ENCODE assay signal across 1 cellular context in the genomic region with DNA sequence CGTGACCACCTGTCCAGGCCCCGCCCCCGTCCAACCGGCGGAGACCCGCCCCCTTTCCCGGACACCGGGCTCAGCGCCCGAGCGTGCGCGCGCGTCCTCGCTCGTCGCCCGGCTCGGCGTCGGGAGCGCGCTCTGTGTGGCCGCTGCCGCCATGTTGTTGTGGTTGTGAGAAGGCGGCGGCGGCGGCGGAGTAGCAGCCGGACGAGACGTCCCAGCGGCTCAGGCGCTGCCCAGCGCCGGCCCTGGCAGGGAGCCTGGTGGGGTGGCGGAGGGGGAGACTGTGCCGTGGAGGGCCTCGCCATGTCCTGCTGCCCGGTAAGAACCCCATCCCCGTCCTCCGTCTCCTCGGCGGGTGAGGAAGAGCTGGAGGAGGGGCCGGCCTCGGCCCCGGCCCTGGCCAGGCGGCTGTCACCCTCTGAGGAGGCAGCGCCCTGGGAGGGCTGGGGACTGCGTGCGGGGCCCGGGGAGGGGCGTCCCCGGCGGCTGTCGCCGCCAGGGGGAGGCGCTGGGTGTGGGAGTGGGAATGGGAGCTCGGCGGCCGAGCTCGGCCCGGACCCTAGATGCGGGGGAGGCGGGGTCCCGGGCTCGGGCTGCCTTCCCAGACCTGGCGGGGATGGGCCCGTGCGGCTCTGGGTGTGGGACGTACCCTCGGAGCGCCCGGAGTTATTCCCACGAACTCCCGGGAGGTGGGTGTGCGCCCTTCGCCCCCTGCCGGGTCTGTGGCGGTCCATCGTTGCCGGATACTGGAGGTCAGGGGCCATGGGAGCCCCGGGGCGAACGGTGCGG.
TF ChIP-seq lines count a peak whose summit lies in the region.

TSS of gene MTMR3 (plus strand) at position 130 of the 786 bp plus-strand sequence. CDS start 87,886 bp downstream, outside the sequence.

TF ChIP-seq in HepG2, 621 proteins besides CTCF, POLR2A, EP300 and RAD21 (continued from another document and continues in another):
- TF ChIP-seq ZNF782 (CRISPR knock-in tag; IDR thresholded peaks at IDR 0.05; ENCODE audit: borderline replicate concordance) (no peak), KDM3A (CRISPR knock-in tag; IDR thresholded peaks at IDR 0.05; ENCODE audit: low read depth) (no peak), ZNF746 (CRISPR knock-in tag; IDR thresholded peaks at IDR 0.05) (no peak), ZMAT3 (CRISPR knock-in tag; conservative IDR thresholded peaks at IDR 0.05) (0 out of 2 replicates have a peak, but pooled peaks have one; percentile 79), THRA (CRISPR knock-in tag; IDR thresholded peaks at IDR 0.05; ENCODE audit: borderline replicate concordance) (peak; percentile 12; the same call in 1 of the 2 replicates), MTA3 (CRISPR knock-in tag; IDR thresholded peaks at IDR 0.05) (no peak), ZBTB3 (CRISPR knock-in tag; IDR thresholded peaks at IDR 0.05; ENCODE audit: borderline replicate concordance, low read depth) (no peak), WIZ (CRISPR knock-in tag; IDR thresholded peaks at IDR 0.05) (no peak), ZNF292 (CRISPR knock-in tag; IDR thresholded peaks at IDR 0.05; ENCODE audit: borderline replicate concordance, low read depth) (no peak), ZNF781 (CRISPR knock-in tag; IDR thresholded peaks at IDR 0.05; ENCODE audit: borderline replicate concordance, not compliant biosample characterization) (no peak), MED8 (CRISPR knock-in tag; IDR thresholded peaks at IDR 0.05; ENCODE audit: insufficient replicate concordance) (no peak), RBAK (CRISPR knock-in tag; IDR thresholded peaks at IDR 0.05) (no peak), ZNF83 (CRISPR knock-in tag; IDR thresholded peaks at IDR 0.05; ENCODE audit: borderline replicate concordance) (0 out of 2 replicates have a peak, but pooled peaks have one; percentile 68), RNF219 (CRISPR knock-in tag; IDR thresholded peaks at IDR 0.05) (no peak), ARHGAP35 (CRISPR knock-in tag; IDR thresholded peaks at IDR 0.05; ENCODE audit: borderline replicate concordance) (no peak), U2AF1 (optimal IDR thresholded peaks at IDR 0.05; ENCODE audit: low read depth, low read length) (peak; percentile 52), ZNF30 (CRISPR knock-in tag; IDR thresholded peaks at IDR 0.05) (no peak), ZFP62 (CRISPR knock-in tag; IDR thresholded peaks at IDR 0.05) (no peak), SMAD3 (CRISPR knock-in tag; IDR thresholded peaks at IDR 0.05) (no peak), KDM1A (CRISPR knock-in tag; IDR thresholded peaks at IDR 0.05) (no peak), MAFG (CRISPR knock-in tag; IDR thresholded peaks at IDR 0.05) (no peak), ZNF562 (CRISPR knock-in tag; IDR thresholded peaks at IDR 0.05; ENCODE audit: borderline replicate concordance) (no peak), HOXA3 (CRISPR knock-in tag; IDR thresholded peaks at IDR 0.05) (peak; percentile 86), RELA (CRISPR knock-in tag; IDR thresholded peaks at IDR 0.05) (no peak), NONO (IDR thresholded peaks at IDR 0.05) (no peak), NONO (CRISPR knock-in tag; conservative IDR thresholded peaks at IDR 0.05) (peak; percentile 54), ZNF713 (CRISPR knock-in tag; IDR thresholded peaks at IDR 0.05) (no peak), FOXA1 (IDR thresholded peaks at IDR 0.05) (no peak), FOXA1 (CRISPR knock-in tag; IDR thresholded peaks at IDR 0.05) (no peak), SATB2 (CRISPR knock-in tag; IDR thresholded peaks at IDR 0.05) (no peak), HNRNPH1 (optimal IDR thresholded peaks at IDR 0.05; ENCODE audit: low read depth, low read length) (no peak), PCBP2 (optimal IDR thresholded peaks at IDR 0.05; ENCODE audit: low read depth, low read length, poor library complexity, severe bottlenecking) (no peak), JARID2 (CRISPR knock-in tag; IDR thresholded peaks at IDR 0.05; ENCODE audit: insufficient replicate concordance) (no peak), NFKB2 (CRISPR knock-in tag; IDR thresholded peaks at IDR 0.05; ENCODE audit: borderline replicate concordance) (no peak), TBX2 (CRISPR knock-in tag; IDR thresholded peaks at IDR 0.05; ENCODE audit: borderline replicate concordance) (peak; percentile 74), KDM5B (CRISPR knock-in tag; IDR thresholded peaks at IDR 0.05; ENCODE audit: borderline replicate concordance) (peak; percentile 73; the same call in 1 of the 2 replicates), ZNF441 (CRISPR knock-in tag; IDR thresholded peaks at IDR 0.05; ENCODE audit: borderline replicate concordance) (no peak), ATAD3A (CRISPR knock-in tag; IDR thresholded peaks at IDR 0.05) (no peak), HDAC1 (CRISPR knock-in tag; IDR thresholded peaks at IDR 0.05) (no peak; the same call in 1 of the 2 replicates), CBX2 (IDR thresholded peaks at IDR 0.05; ENCODE audit: low read depth, low read length) (no peak), CBX2 (CRISPR knock-in tag; IDR thresholded peaks at IDR 0.05; ENCODE audit: low read depth) (no peak), RFX1 (IDR thresholded peaks at IDR 0.05) (no peak), PHF8 (CRISPR knock-in tag; IDR thresholded peaks at IDR 0.05) (peak; percentile 89), NFE2L2 (IDR thresholded peaks at IDR 0.05; ENCODE audit: low read length) (no peak), ZFP1 (CRISPR knock-in tag; IDR thresholded peaks at IDR 0.05) (no peak), ZNF674 (CRISPR knock-in tag; IDR thresholded peaks at IDR 0.05; ENCODE audit: low read depth) (no peak), ZNF883 (CRISPR knock-in tag; IDR thresholded peaks at IDR 0.05; ENCODE audit: not compliant biosample characterization) (peak; percentile 20), ZBTB33 (CRISPR knock-in tag; IDR thresholded peaks at IDR 0.05) (no peak), DR1 (CRISPR knock-in tag; IDR thresholded peaks at IDR 0.05) (no peak), ZNF589 (CRISPR knock-in tag; conservative IDR thresholded peaks at IDR 0.05) (0 out of 2 replicates have a peak, but pooled peaks have one; percentile 59), ZNF768 (CRISPR knock-in tag; IDR thresholded peaks at IDR 0.05) (no peak), MXI1 (IDR thresholded peaks at IDR 0.05; ENCODE audit: borderline replicate concordance, low read depth, low read length) (peak; percentile 39; the same call in 1 of the 3 replicates), FOXK1 (CRISPR knock-in tag; IDR thresholded peaks at IDR 0.05; ENCODE audit: borderline replicate concordance, low read depth) (peak; percentile 61; the same call in 1 of the 2 replicates), HIVEP1 (CRISPR knock-in tag; IDR thresholded peaks at IDR 0.05) (no peak), CHD4 (IDR thresholded peaks at IDR 0.05; ENCODE audit: borderline replicate concordance, low read length) (no peak), SIX4 (CRISPR knock-in tag; IDR thresholded peaks at IDR 0.05) (no peak)
- TF ChIP-seq, protein P1, sequence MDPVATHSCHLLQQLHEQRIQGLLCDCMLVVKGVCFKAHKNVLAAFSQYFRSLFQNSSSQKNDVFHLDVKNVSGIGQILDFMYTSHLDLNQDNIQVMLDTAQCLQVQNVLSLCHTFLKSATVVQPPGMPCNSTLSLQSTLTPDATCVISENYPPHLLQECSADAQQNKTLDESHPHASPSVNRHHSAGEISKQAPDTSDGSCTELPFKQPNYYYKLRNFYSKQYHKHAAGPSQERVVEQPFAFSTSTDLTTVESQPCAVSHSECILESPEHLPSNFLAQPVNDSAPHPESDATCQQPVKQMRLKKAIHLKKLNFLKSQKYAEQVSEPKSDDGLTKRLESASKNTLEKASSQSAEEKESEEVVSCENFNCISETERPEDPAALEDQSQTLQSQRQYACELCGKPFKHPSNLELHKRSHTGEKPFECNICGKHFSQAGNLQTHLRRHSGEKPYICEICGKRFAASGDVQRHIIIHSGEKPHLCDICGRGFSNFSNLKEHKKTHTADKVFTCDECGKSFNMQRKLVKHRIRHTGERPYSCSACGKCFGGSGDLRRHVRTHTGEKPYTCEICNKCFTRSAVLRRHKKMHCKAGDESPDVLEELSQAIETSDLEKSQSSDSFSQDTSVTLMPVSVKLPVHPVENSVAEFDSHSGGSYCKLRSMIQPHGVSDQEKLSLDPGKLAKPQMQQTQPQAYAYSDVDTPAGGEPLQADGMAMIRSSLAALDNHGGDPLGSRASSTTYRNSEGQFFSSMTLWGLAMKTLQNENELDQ (CRISPR knock-in tag; IDR thresholded peaks at IDR 0.05; ENCODE audit: borderline replicate concordance) = no peak
- TF ChIP-seq, protein P2, sequence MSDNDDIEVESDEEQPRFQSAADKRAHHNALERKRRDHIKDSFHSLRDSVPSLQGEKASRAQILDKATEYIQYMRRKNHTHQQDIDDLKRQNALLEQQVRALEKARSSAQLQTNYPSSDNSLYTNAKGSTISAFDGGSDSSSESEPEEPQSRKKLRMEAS (IDR thresholded peaks at IDR 0.05) = peak; percentile 35; the same call in 1 of the 2 replicates
- TF ChIP-seq, protein P3, sequence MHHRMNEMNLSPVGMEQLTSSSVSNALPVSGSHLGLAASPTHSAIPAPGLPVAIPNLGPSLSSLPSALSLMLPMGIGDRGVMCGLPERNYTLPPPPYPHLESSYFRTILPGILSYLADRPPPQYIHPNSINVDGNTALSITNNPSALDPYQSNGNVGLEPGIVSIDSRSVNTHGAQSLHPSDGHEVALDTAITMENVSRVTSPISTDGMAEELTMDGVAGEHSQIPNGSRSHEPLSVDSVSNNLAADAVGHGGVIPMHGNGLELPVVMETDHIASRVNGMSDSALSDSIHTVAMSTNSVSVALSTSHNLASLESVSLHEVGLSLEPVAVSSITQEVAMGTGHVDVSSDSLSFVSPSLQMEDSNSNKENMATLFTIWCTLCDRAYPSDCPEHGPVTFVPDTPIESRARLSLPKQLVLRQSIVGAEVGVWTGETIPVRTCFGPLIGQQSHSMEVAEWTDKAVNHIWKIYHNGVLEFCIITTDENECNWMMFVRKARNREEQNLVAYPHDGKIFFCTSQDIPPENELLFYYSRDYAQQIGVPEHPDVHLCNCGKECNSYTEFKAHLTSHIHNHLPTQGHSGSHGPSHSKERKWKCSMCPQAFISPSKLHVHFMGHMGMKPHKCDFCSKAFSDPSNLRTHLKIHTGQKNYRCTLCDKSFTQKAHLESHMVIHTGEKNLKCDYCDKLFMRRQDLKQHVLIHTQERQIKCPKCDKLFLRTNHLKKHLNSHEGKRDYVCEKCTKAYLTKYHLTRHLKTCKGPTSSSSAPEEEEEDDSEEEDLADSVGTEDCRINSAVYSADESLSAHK (CRISPR knock-in tag; IDR thresholded peaks at IDR 0.05; ENCODE audit: borderline replicate concordance) = no peak
- TF ChIP-seq, protein P4, sequence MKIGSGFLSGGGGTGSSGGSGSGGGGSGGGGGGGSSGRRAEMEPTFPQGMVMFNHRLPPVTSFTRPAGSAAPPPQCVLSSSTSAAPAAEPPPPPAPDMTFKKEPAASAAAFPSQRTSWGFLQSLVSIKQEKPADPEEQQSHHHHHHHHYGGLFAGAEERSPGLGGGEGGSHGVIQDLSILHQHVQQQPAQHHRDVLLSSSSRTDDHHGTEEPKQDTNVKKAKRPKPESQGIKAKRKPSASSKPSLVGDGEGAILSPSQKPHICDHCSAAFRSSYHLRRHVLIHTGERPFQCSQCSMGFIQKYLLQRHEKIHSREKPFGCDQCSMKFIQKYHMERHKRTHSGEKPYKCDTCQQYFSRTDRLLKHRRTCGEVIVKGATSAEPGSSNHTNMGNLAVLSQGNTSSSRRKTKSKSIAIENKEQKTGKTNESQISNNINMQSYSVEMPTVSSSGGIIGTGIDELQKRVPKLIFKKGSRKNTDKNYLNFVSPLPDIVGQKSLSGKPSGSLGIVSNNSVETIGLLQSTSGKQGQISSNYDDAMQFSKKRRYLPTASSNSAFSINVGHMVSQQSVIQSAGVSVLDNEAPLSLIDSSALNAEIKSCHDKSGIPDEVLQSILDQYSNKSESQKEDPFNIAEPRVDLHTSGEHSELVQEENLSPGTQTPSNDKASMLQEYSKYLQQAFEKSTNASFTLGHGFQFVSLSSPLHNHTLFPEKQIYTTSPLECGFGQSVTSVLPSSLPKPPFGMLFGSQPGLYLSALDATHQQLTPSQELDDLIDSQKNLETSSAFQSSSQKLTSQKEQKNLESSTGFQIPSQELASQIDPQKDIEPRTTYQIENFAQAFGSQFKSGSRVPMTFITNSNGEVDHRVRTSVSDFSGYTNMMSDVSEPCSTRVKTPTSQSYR (CRISPR knock-in tag; IDR thresholded peaks at IDR 0.05; ENCODE audit: borderline replicate concordance) = 0 out of 2 replicates have a peak, but pooled peaks have one; percentile 21
